ENCODE assay signal across 24 cellular contexts in the genomic region with DNA sequence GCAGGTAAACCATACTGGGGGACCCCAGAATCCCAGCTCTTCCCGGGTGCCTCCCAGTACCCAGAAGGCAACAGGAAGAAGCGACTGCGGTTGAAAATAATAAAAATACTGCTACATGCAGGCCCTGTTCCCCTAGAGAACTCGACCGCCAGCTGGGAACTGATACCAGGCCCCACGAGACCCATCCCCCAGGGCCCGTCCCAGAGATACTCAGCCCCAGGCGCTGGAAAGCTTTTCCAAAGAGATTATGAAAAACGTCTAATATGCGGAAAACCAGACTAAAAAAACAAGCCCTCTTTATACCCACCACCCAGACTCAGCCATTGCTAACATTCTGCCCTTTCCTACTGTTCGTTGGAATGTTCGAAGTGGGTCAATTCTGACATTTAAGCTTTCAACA. TPM values are rescaled to one million over a fixed set of nuclear protein-coding genes. Genes with fewer than 3 reads are reported as not detected.
DNase-seq lines count a peak whose midpoint lies in the region; ATAC-seq, FAIRE-seq and TF ChIP-seq lines count a peak whose summit lies in the region.
"Had no signal": no experiment of that assay in that cellular context is flagged by ENCODE, and none has a peak within 500 bp of the region (broad histone marks: within the 10 kb centered on the region; RNA-seq: fewer than 3 reads in every experiment).

No MANE protein-coding gene starts in this region.

- TF ChIP-seq CTCF in spleen (IDR thresholded peaks at IDR 0.05 in 8 of 11, conservative IDR thresholded peaks at IDR 0.05 in 3 of 11) (no peak), D721Med (IDR thresholded peaks at IDR 0.05; ENCODE audit: insufficient read depth, missing control alignments) (no peak), GM10248 (IDR thresholded peaks at IDR 0.05; ENCODE audit: control extremely low read depth, extremely low read depth, low read depth, missing control alignments) (no peak)

- no peak for TF ChIP-seq POLR2A in spleen (IDR thresholded peaks at IDR 0.05)

- peaks cover 10% of the 10 kb centered on the region for H3K36me3 Mint-ChIP-seq in activated CD4-positive, alpha-beta T cell treated with anti-CD3 and anti-CD28 coated beads, Interleukin-2, amount 10 ng/mL, durations not matched to agents 7 days and 5 days (ENCODE audit: low read depth)
- H3K36me3 Mint-ChIP-seq in activated naive CD8-positive, alpha-beta T cell treated with anti-CD3 and anti-CD28 coated beads, Interleukin-2, amount 10 ng/mL, durations not matched to agents 7 days and 5 days: peaks cover 40% of the 10 kb centered on the region

- no peak overlapping the region for H3K4me3 Mint-ChIP-seq in activated CD4-positive, alpha-beta T cell treated with anti-CD3 and anti-CD28 coated beads, Interleukin-2, amount 10 ng/mL, durations not matched to agents 7 days and 5 days
- peak overlapping the region; percentile 64 for H3K4me3 Mint-ChIP-seq in activated naive CD8-positive, alpha-beta T cell treated with anti-CD3 and anti-CD28 coated beads, Interleukin-2, amount 10 ng/mL, durations not matched to agents 7 days and 5 days
- H3K4me3 Mint-ChIP-seq: H9 had no signal

- FAIRE-seq in D721Med (lab: Jason Lieb, UNC): no peak
- FAIRE-seq: A549, colon, frontal cortex, GM12892, TTC549 had no signal

- H3K4me1 ChIP-seq in spleen: peaks cover 0 to 75% (median 43%) of the 10 kb centered on the region in 6 donors
- H3K4me1 ChIP-seq: A549 had no signal

- H3K27ac Mint-ChIP-seq in activated CD4-positive, alpha-beta T cell treated with anti-CD3 and anti-CD28 coated beads, Interleukin-2, amount 10 ng/mL, durations not matched to agents 7 days and 5 days: peak overlapping the region; percentile 86
- H3K27ac Mint-ChIP-seq in activated naive CD8-positive, alpha-beta T cell treated with anti-CD3 and anti-CD28 coated beads, Interleukin-2, amount 10 ng/mL, durations not matched to agents 7 days and 5 days: peak overlapping the region; percentile 90

- intact Hi-C loops in spleen (cut with DNase I; ENCODE audit: low total_unique reads): no loop called here

- no peaks in the 10 kb centered on the region for H3K27me3 Mint-ChIP-seq in activated CD4-positive, alpha-beta T cell treated with anti-CD3 and anti-CD28 coated beads, Interleukin-2, amount 10 ng/mL, durations not matched to agents 7 days and 5 days
- no peaks in the 10 kb centered on the region for H3K27me3 Mint-ChIP-seq in activated naive CD8-positive, alpha-beta T cell treated with anti-CD3 and anti-CD28 coated beads, Interleukin-2, amount 10 ng/mL, durations not matched to agents 7 days and 5 days

- H3K4me3 ChIP-seq in spleen: no peak overlapping the region
- H3K4me3 ChIP-seq: A549 had no signal

- no peak for DNase-seq in activated CD4-positive, alpha-beta T cell treated with anti-CD3 and anti-CD28 coated beads, Interleukin-2, amount 10 ng/mL, durations not matched to agents 7 days and 5 days
- DNase-seq in activated CD4-positive, alpha-beta T cell treated with anti-CD3 and anti-CD28 coated beads for 4 hours: no peak
- peak; percentile 35 for DNase-seq in NCI-H2171 treated with DMSO at 0.1 percent for 48 hours (lab: John Stamatoyannopoulos, UW)
- no peak for DNase-seq in activated naive CD8-positive, alpha-beta T cell treated with anti-CD3 and anti-CD28 coated beads, Interleukin-2, amount 10 ng/mL, durations not matched to agents 7 days and 5 days
- peak; percentile 60 for DNase-seq in spleen
- DNase-seq in D721Med (ENCODE audit: insufficient read length, low spot score): no peak
- no peak for DNase-seq in GM10248 (ENCODE audit: extremely low spot score)
- DNase-seq: brain microvascular endothelial cell; effector memory CD4-positive, alpha-beta T cell; H9; left colon; mesenchymal stem cell; NCI-H1694; NCI-H345; NCI-H774; nucleus accumbens; stimulated activated CD4-positive, alpha-beta T cell treated with anti-CD3 and anti-CD28 coated beads, Interleukin-1b, Interleukin-23, amount 100 ng/mL, for 48 hours had no signal

- no peaks in the 10 kb centered on the region for H3K27me3 ChIP-seq in spleen (replicated peaks in 1 of 7)
- H3K27me3 ChIP-seq: brain microvascular endothelial cell had no signal

- H3K9me3 Mint-ChIP-seq in activated CD4-positive, alpha-beta T cell treated with anti-CD3 and anti-CD28 coated beads, Interleukin-2, amount 10 ng/mL, durations not matched to agents 7 days and 5 days: peaks cover 2% of the 10 kb centered on the region
- H3K9me3 Mint-ChIP-seq in activated naive CD8-positive, alpha-beta T cell treated with anti-CD3 and anti-CD28 coated beads, Interleukin-2, amount 10 ng/mL, durations not matched to agents 7 days and 5 days: no peaks in the 10 kb centered on the region
- H3K9me3 Mint-ChIP-seq: H9 had no signal

- H3K9me3 ChIP-seq in spleen: no peaks in the 10 kb centered on the region
- H3K9me3 ChIP-seq: A549 had no signal

- ATAC-seq in activated naive CD8-positive, alpha-beta T cell treated with anti-CD3 and anti-CD28 coated beads, Interleukin-2, amount 10 ng/mL, durations not matched to agents 7 days and 5 days (ENCODE audit: low read depth): no peak
- no peak for ATAC-seq in HG02938 (IDR thresholded peaks at IDR 0.05; ENCODE audit: unreplicated experiment)
- ATAC-seq: A549; activated CD4-positive, CD25-positive, alpha-beta regulatory T cell treated with anti-CD3 and anti-CD28 coated beads, Interleukin-2, amount 50 U/mL, for 24 hours; left colon had no signal

- CTCF ChIA-PET in activated CD4-positive, alpha-beta T cell treated with anti-CD3 and anti-CD28 coated beads, Interleukin-2, amount 10 ng/mL, durations not matched to agents 7 days and 5 days (lab: Charles Lee): interaction anchor here (0.5 to 1.5 kb wide), 5 partner anchors 11 to 682 kb away, joined by 3 to 7 read pairs (median 4); no protein-coding TSS in a partner anchor
- CTCF ChIA-PET in GM10248 (lab: Yijun Ruan, JAX): interaction anchor here (0.9 to 1.6 kb wide), 4 partner anchors 11 to 105 kb away, joined by 3 to 8 read pairs (median 5); no protein-coding TSS in a partner anchor

- no peak overlapping the region for H3K27ac ChIP-seq in spleen
- H3K27ac ChIP-seq: brain microvascular endothelial cell had no signal

- H3K36me3 ChIP-seq in spleen: no peaks in the 10 kb centered on the region
- H3K36me3 ChIP-seq: brain microvascular endothelial cell had no signal

- WGBS in spleen, 5 donors: 90 to 94% (median 92%) methylated on average over 12 of the region's 12 CpGs

- peaks cover 84% of the 10 kb centered on the region for H3K4me1 Mint-ChIP-seq in activated CD4-positive, alpha-beta T cell treated with anti-CD3 and anti-CD28 coated beads, Interleukin-2, amount 10 ng/mL, durations not matched to agents 7 days and 5 days
- H3K4me1 Mint-ChIP-seq in activated naive CD8-positive, alpha-beta T cell treated with anti-CD3 and anti-CD28 coated beads, Interleukin-2, amount 10 ng/mL, durations not matched to agents 7 days and 5 days: peaks cover 77% of the 10 kb centered on the region

- POLR2A ChIA-PET in activated CD4-positive, alpha-beta T cell treated with anti-CD3 and anti-CD28 coated beads, Interleukin-2, amount 10 ng/mL, durations not matched to agents 7 days and 5 days (lab: Charles Lee): no interaction called here
- POLR2A ChIA-PET in activated naive CD8-positive, alpha-beta T cell treated with anti-CD3 and anti-CD28 coated beads, Interleukin-2, amount 10 ng/mL, durations not matched to agents 7 days and 5 days (lab: Charles Lee): interaction anchor here (0.6 to 4.8 kb wide), 6 partner anchors 9 to 181 kb away, joined by 3 to 65 read pairs (median 4); no protein-coding TSS in a partner anchor
- POLR2A ChIA-PET in GM10248 (lab: Yijun Ruan, JAX): no interaction called here

RNA-seq across cellular contexts. Expression of gene MEAK7, which starts 12.9 kb away (rescaled TPM):
- 1 to 10 TPM; 8.8 to 10.0 TPM for total RNA-seq in activated CD4-positive, alpha-beta T cell treated with anti-CD3 and anti-CD28 coated beads, Interleukin-2, amount 10 ng/mL, durations not matched to agents 7 days and 5 days
- 10 to 100 TPM; 95.7 to 98.3 TPM for total RNA-seq in activated naive CD8-positive, alpha-beta T cell treated with anti-CD3 and anti-CD28 coated beads, Interleukin-2, amount 10 ng/mL, durations not matched to agents 7 days and 5 days
- 10 to 100 TPM in 5 of 7 donors, 1 to 10 TPM in 2; 9.4 to 14.9 (median 11.1) TPM for total RNA-seq in spleen
- polyA plus RNA-seq in spleen: 1 to 10 TPM; 1.5 to 2.7 (median 1.5) TPM

Comparison
In these comparisons a context has a peak if more than half of its experiments do, and no peak if none do; other contexts are left out.
1. DNase-seq: peak in NCI-H2171 treated with DMSO at 0.1 percent for 48 hours (single experiment) and spleen (single experiment); none in activated CD4-positive, alpha-beta T cell treated with anti-CD3 and anti-CD28 coated beads, Interleukin-2, amount 10 ng/mL, durations not matched to agents 7 days and 5 days (single experiment), activated CD4-positive, alpha-beta T cell treated with anti-CD3 and anti-CD28 coated beads for 4 hours (0 of 2), activated naive CD8-positive, alpha-beta T cell treated with anti-CD3 and anti-CD28 coated beads, Interleukin-2, amount 10 ng/mL, durations not matched to agents 7 days and 5 days (single experiment), D721Med (single experiment) and GM10248 (single experiment).
2. RNA of gene MEAK7, which starts 12.9 kb away (total RNA-seq): 95.7 to 98.3 TPM in activated naive CD8-positive, alpha-beta T cell treated with anti-CD3 and anti-CD28 coated beads, Interleukin-2, amount 10 ng/mL, durations not matched to agents 7 days and 5 days; 9.4 to 14.9 TPM in spleen and 8.8 to 10.0 TPM in activated CD4-positive, alpha-beta T cell treated with anti-CD3 and anti-CD28 coated beads, Interleukin-2, amount 10 ng/mL, durations not matched to agents 7 days and 5 days; every median in the first group is over 4 times any median in the second.